In the genomic region with DNA sequence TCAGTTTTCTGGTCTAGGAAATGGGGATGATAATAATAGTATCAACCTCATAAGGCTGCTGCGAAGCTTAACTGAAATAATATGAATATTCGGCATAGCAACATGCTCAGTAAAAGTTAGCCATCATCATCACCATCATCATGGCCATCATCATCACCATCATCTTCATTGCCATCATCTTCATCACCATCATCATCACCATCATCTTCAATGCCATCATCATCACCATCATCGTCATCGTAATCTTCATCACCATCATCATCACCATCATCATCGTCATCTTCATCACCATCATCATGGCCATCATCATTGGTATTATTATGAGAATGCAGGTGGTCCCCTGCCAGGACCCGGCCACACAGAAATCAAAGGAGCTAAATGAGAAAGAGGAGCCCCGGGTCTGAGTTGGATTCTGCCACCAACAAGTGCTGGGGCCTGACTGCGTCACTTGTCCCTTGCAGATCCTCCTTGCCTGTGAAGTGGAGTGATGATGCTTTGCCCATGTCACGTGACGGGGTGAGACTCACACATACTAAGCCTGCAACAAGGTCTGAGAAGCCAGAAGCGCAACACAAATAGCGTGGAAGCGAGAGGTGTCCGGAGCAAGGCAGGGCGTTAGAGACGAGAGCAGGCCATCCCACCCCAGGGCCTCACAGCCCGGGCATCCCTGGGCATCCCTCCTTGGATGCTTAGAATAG, we compare ENCODE assay signal across 3 cellular contexts.
TF ChIP-seq lines count a peak whose summit lies in the region.

No MANE protein-coding gene starts in this region.

TF ChIP-seq in HCT116, 20 proteins besides CTCF, POLR2A, EP300 and RAD21:
- TF ChIP-seq FOSL1 (IDR thresholded peaks at IDR 0.05; ENCODE audit: low read depth), result no peak
- TF ChIP-seq, protein P1, sequence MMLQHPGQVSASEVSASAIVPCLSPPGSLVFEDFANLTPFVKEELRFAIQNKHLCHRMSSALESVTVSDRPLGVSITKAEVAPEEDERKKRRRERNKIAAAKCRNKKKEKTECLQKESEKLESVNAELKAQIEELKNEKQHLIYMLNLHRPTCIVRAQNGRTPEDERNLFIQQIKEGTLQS (IDR thresholded peaks at IDR 0.05), result no peak
- no peak for TF ChIP-seq ELF1 (IDR thresholded peaks at IDR 0.05; ENCODE audit: borderline replicate concordance, low read depth)

TF ChIP-seq in IMR-90, 13 proteins besides CTCF, POLR2A, EP300 and RAD21:
- TF ChIP-seq NFE2L2 (IDR thresholded peaks at IDR 0.05; ENCODE audit: low read depth, low read length) (no peak), FOS (IDR thresholded peaks at IDR 0.05; ENCODE audit: low read depth, low read length) (no peak)
- TF ChIP-seq, protein P2, sequence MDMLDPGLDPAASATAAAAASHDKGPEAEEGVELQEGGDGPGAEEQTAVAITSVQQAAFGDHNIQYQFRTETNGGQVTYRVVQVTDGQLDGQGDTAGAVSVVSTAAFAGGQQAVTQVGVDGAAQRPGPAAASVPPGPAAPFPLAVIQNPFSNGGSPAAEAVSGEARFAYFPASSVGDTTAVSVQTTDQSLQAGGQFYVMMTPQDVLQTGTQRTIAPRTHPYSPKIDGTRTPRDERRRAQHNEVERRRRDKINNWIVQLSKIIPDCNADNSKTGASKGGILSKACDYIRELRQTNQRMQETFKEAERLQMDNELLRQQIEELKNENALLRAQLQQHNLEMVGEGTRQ (IDR thresholded peaks at IDR 0.05; ENCODE audit: low read depth, low read length), result 0 out of 2 replicates have a peak, but pooled peaks have one; percentile 4

TF ChIP-seq in GM12878, 131 proteins besides CTCF, POLR2A, EP300 and RAD21:
- TF ChIP-seq MYC (IDR thresholded peaks at IDR 0.05; ENCODE audit: insufficient read depth, insufficient read length, insufficient replicate concordance, low read length, severe bottlenecking), result no peak
- no peak for TF ChIP-seq ASH2L (IDR thresholded peaks at IDR 0.05; ENCODE audit: borderline replicate concordance, low read depth)
- TF ChIP-seq, protein P3, sequence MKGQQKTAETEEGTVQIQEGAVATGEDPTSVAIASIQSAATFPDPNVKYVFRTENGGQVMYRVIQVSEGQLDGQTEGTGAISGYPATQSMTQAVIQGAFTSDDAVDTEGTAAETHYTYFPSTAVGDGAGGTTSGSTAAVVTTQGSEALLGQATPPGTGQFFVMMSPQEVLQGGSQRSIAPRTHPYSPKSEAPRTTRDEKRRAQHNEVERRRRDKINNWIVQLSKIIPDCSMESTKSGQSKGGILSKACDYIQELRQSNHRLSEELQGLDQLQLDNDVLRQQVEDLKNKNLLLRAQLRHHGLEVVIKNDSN (IDR thresholded peaks at IDR 0.05; ENCODE audit: borderline replicate concordance, extremely low read length, insufficient read depth, low read depth, low read length), result peak; percentile 44
- TF ChIP-seq, protein P4, sequence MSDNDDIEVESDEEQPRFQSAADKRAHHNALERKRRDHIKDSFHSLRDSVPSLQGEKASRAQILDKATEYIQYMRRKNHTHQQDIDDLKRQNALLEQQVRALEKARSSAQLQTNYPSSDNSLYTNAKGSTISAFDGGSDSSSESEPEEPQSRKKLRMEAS (IDR thresholded peaks at IDR 0.05; ENCODE audit: low read depth, low read length), result no peak
TF ChIP-seq in GM12878: peak in this region for 1.
